ENCODE assay signal across 8 cellular contexts in the genomic region with DNA sequence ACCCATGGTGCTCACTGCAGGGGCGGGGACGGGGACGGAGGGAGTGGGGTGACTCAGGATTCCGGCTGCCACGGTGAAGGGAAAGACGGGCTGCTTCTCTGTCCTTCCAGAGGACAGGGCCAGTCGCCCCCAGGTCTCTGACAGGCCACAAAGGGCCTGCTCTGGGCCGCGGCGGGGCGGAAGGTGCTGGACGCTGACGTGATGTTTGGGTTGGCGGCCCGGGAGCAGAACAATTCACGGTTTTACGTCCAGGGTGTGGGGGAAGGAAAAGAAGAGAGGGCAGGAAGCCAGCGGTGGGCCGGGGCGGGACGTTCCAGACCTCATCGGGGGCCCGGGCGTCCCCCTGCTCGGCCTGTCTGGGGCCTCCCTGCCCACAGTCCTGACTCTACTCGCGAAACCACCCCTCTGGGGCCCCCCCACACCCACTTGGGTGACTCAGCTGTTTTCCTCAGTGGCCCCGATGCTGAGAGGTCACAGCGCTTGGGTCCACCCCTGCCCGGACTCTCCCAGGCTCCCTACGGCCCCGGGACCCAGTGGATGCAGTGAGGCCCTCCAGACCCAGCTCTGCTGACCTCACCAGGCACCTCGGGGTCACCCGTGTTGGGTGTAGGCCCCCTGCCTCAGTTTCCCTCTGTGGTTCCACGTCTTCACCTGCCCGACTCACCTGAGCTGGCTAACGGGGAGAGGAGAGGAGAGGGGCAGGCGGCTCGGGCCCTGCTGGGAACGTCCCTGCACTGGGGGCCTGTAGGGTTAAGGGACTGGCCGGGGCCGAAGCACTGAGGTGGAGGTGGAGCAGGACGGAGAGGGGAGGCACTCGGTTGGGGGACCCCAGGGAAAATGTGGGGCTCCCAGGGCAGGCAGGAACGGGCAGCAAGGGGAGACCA. TPM values are rescaled to one million over a fixed set of nuclear protein-coding genes. Genes with fewer than 3 reads are reported as not detected.
DNase-seq lines count a peak whose midpoint lies in the region; ATAC-seq, FAIRE-seq and TF ChIP-seq lines count a peak whose summit lies in the region.

No MANE protein-coding gene starts in this region.

- peaks cover 2% of the 10 kb centered on the region for H3K79me2 ChIP-seq in fibroblast of lung (ENCODE audit: control insufficient read depth, insufficient read depth, low read length)

- TF ChIP-seq CTCF in CD8-positive, alpha-beta T cell (IDR thresholded peaks at IDR 0.05) = no peak
- TF ChIP-seq CTCF in fibroblast of lung (conservative IDR thresholded peaks at IDR 0.05 in 1 of 2, IDR thresholded peaks at IDR 0.05 in 1 of 2; ENCODE audit: low read depth in 1 of 2, low read length in 2 of 2) (no peak), pancreas (IDR thresholded peaks at IDR 0.05) (no peak)

- H3K4me3 ChIP-seq in CD8-positive, alpha-beta T cell (ENCODE audit: low read depth, low read length) = peak overlapping the region; percentile 6
- peak overlapping the region in 1 of 4 experiments; percentile 49 for H3K4me3 ChIP-seq in fibroblast of lung (replicated peaks in 1 of 4; ENCODE audit: control extremely low read depth in 1 of 4, insufficient read depth in 1 of 4, low read depth in 3 of 4, low read length in 4 of 4)
- H3K4me3 ChIP-seq in pancreas = no peak overlapping the region

- H3K27ac ChIP-seq in CD8-positive, alpha-beta T cell (ENCODE audit: low read depth, low read length) = no peak overlapping the region
- H3K27ac ChIP-seq in fibroblast of lung (ENCODE audit: insufficient read depth, low read length) (peak overlapping the region; percentile 95), pancreas (peak overlapping the region in 3 of 4 donors; percentile 45 to 48 (median 46))

- ATAC-seq in CD8-positive, alpha-beta T cell = peak; percentile 52
- ATAC-seq in pancreas = peak in 3 of 4 donors; percentile 31 to 38 (median 32)
- ATAC-seq in GM21526 (IDR thresholded peaks at IDR 0.05; ENCODE audit: low FRiP score, unreplicated experiment) = no peak
- ATAC-seq in GM21529 (IDR thresholded peaks at IDR 0.05; ENCODE audit: unreplicated experiment) = no peak

- no peaks in the 10 kb centered on the region for H3K9me3 ChIP-seq in CD8-positive, alpha-beta T cell (ENCODE audit: low read length)
- H3K9me3 ChIP-seq in fibroblast of lung (ENCODE audit: control insufficient read depth, insufficient read depth, low read depth, low read length) (no peaks in the 10 kb centered on the region), pancreas (no peaks in the 10 kb centered on the region)

- no peaks in the 10 kb centered on the region for H3K27me3 Mint-ChIP-seq in CD8-positive, alpha-beta T cell (ENCODE audit: low read depth)
- H3K27me3 Mint-ChIP-seq in activated CD4-positive, alpha-beta memory T cell treated with anti-CD3 and anti-CD28 coated beads, Interleukin-2, amount 10 ng/mL, durations not matched to agents 7 days and 5 days = no peaks in the 10 kb centered on the region

- peak overlapping the region; percentile 66 for H3K9ac ChIP-seq in fibroblast of lung (ENCODE audit: insufficient read depth, low read length)

- CTCF ChIA-PET in CD8-positive, alpha-beta T cell (lab: Charles Lee) = interaction anchor here (0.9 to 8.4 kb wide), 3 partner anchors 18 to 36 kb away, joined by 3 to 160 read pairs (median 11); partner anchors contain the start of gene PIP5K1C
- CTCF ChIA-PET in activated CD4-positive, alpha-beta memory T cell treated with anti-CD3 and anti-CD28 coated beads, Interleukin-2, amount 10 ng/mL, durations not matched to agents 7 days and 5 days (lab: Charles Lee) = no interaction called here

- intact Hi-C loops in CD8-positive, alpha-beta T cell (cut with DNase I, micrococcal nuclease) = no loop called here
- intact Hi-C loops in pancreas (cut with DNase I) = loop anchor here in 1 of 3 donors (10.0 kb wide), 1 partner anchor 144 kb away; no protein-coding TSS in a partner anchor

- no peaks in the 10 kb centered on the region for H3K27me3 ChIP-seq in CD8-positive, alpha-beta T cell (ENCODE audit: insufficient read depth, low read length)
- H3K27me3 ChIP-seq in fibroblast of lung (ENCODE audit: control insufficient read depth, insufficient read depth, low read length) = no peaks in the 10 kb centered on the region
- H3K27me3 ChIP-seq in pancreas = no peaks in the 10 kb centered on the region

- no peaks in the 10 kb centered on the region for H3K9me3 Mint-ChIP-seq in CD8-positive, alpha-beta T cell
- H3K9me3 Mint-ChIP-seq in activated CD4-positive, alpha-beta memory T cell treated with anti-CD3 and anti-CD28 coated beads, Interleukin-2, amount 10 ng/mL, durations not matched to agents 7 days and 5 days = no peaks in the 10 kb centered on the region

- no peak overlapping the region for H2AFZ ChIP-seq in fibroblast of lung (ENCODE audit: low read length)

- DNase-seq in CD8-positive, alpha-beta T cell = peak in 3 of 7 experiments; percentile 26 to 54 (median 32)
- DNase-seq in activated CD4-positive, alpha-beta memory T cell treated with anti-CD3 and anti-CD28 coated beads, Interleukin-2, amount 10 ng/mL, durations not matched to agents 7 days and 5 days = peak; percentile 38
- DNase-seq in fibroblast of lung (ENCODE audit: low read depth in 2 of 2) = peak; percentile 70 to 88
- peak in 1 of 6 donors; percentile 74 for DNase-seq in pancreas
- DNase-seq in HuH-7.5 (ENCODE audit: low spot score) = no peak
- no peak for DNase-seq in DMS153 (lab: John Stamatoyannopoulos, UW)

- 79 to 83% methylated on average over 45 of the region's 45 CpGs for WGBS in pancreas, 2 donors

- no peak overlapping the region for H3K27ac Mint-ChIP-seq in CD8-positive, alpha-beta T cell
- peak overlapping the region; percentile 68 for H3K27ac Mint-ChIP-seq in activated CD4-positive, alpha-beta memory T cell treated with anti-CD3 and anti-CD28 coated beads, Interleukin-2, amount 10 ng/mL, durations not matched to agents 7 days and 5 days

- H3K4me2 ChIP-seq in fibroblast of lung (ENCODE audit: extremely low read depth, insufficient read depth, low read length) = peak overlapping the region; percentile 78

- H3K36me3 Mint-ChIP-seq in CD8-positive, alpha-beta T cell = peaks cover 9% of the 10 kb centered on the region
- H3K36me3 Mint-ChIP-seq in activated CD4-positive, alpha-beta memory T cell treated with anti-CD3 and anti-CD28 coated beads, Interleukin-2, amount 10 ng/mL, durations not matched to agents 7 days and 5 days (ENCODE audit: low read depth) = no peaks in the 10 kb centered on the region

- POLR2A ChIA-PET in CD8-positive, alpha-beta T cell (lab: Charles Lee) = interaction anchor here (1.3 kb wide), 1 partner anchor 22 kb away, joined by 3 read pairs; no protein-coding TSS in a partner anchor
- POLR2A ChIA-PET in activated CD4-positive, alpha-beta memory T cell treated with anti-CD3 and anti-CD28 coated beads, Interleukin-2, amount 10 ng/mL, durations not matched to agents 7 days and 5 days (lab: Charles Lee) = no interaction called here

- peaks cover 20% of the 10 kb centered on the region for H3K4me1 ChIP-seq in CD8-positive, alpha-beta T cell (ENCODE audit: insufficient read depth, low read length)
- peaks cover 23% of the 10 kb centered on the region for H3K4me1 ChIP-seq in fibroblast of lung (ENCODE audit: control insufficient read depth, extremely low read depth, insufficient read depth, low read length)
- H3K4me1 ChIP-seq in pancreas = no peaks in the 10 kb centered on the region

- peaks cover 25% of the 10 kb centered on the region for H3K4me1 Mint-ChIP-seq in CD8-positive, alpha-beta T cell (ENCODE audit: low read depth)
- H3K4me1 Mint-ChIP-seq in activated CD4-positive, alpha-beta memory T cell treated with anti-CD3 and anti-CD28 coated beads, Interleukin-2, amount 10 ng/mL, durations not matched to agents 7 days and 5 days = peaks cover 18% of the 10 kb centered on the region

- H4K20me1 ChIP-seq in fibroblast of lung (ENCODE audit: control insufficient read depth, extremely low read depth, insufficient read depth, low read length) = no peaks in the 10 kb centered on the region

- no peak for FAIRE-seq in pancreas (lab: Jason Lieb, UNC)

- H3K36me3 ChIP-seq in CD8-positive, alpha-beta T cell (ENCODE audit: insufficient read depth, low read length) = no peaks in the 10 kb centered on the region
- H3K36me3 ChIP-seq in fibroblast of lung (ENCODE audit: control insufficient read depth, insufficient read depth, low read length) = peaks cover 5% of the 10 kb centered on the region
- no peaks in the 10 kb centered on the region for H3K36me3 ChIP-seq in pancreas

- peak overlapping the region; percentile 65 for H3K4me3 Mint-ChIP-seq in CD8-positive, alpha-beta T cell
- H3K4me3 Mint-ChIP-seq in activated CD4-positive, alpha-beta memory T cell treated with anti-CD3 and anti-CD28 coated beads, Interleukin-2, amount 10 ng/mL, durations not matched to agents 7 days and 5 days = no peak overlapping the region

RNA-seq across cellular contexts. Expression of gene PIP5K1C, which starts 29.2 kb away (rescaled TPM):
- total RNA-seq in CD8-positive, alpha-beta T cell = 10 to 100 TPM; 11.4 to 12.2 TPM
- 10 to 100 TPM; 18.3 to 19.6 TPM for total RNA-seq in activated CD4-positive, alpha-beta memory T cell treated with anti-CD3 and anti-CD28 coated beads, Interleukin-2, amount 10 ng/mL, durations not matched to agents 7 days and 5 days
- total RNA-seq in fibroblast of lung = 11.3 and 16.7 TPM in 2 replicates
- 8.7 and 12.9 TPM in 2 replicates for polyA plus RNA-seq in fibroblast of lung
- polyA plus RNA-seq in fibroblast of lung (2012) = 31.0 and 38.1 TPM in 2 replicates
- polyA minus RNA-seq in fibroblast of lung (ENCODE audit: low replicate concordance) = 107 and 113 TPM in 2 replicates
- 10 to 100 TPM; 12.9 to 21.4 (median 14.9) TPM for total RNA-seq in pancreas
- polyA plus RNA-seq in pancreas = 10 to 100 TPM; 14.1 to 24.8 TPM

RNA-seq across cellular contexts. Expression of gene TJP3, which starts 37.1 kb away (rescaled TPM):
- 1 to 10 TPM; 3.4 to 4.6 TPM for total RNA-seq in CD8-positive, alpha-beta T cell
- 1 to 10 TPM; 1.4 to 1.7 TPM for total RNA-seq in activated CD4-positive, alpha-beta memory T cell treated with anti-CD3 and anti-CD28 coated beads, Interleukin-2, amount 10 ng/mL, durations not matched to agents 7 days and 5 days
- not detected in 2 replicates for total RNA-seq in fibroblast of lung
- polyA plus RNA-seq in fibroblast of lung = not detected in 2 replicates
- not detected in 2 replicates for polyA plus RNA-seq in fibroblast of lung (2012)
- not detected in 2 replicates for polyA minus RNA-seq in fibroblast of lung (ENCODE audit: low replicate concordance)
- total RNA-seq in pancreas = 10 to 100 TPM in 5 of 6 donors, 1 to 10 TPM in 1; 9.2 to 23.7 (median 15.1) TPM
- 10 to 100 TPM; 26.2 to 36.0 TPM for polyA plus RNA-seq in pancreas

RNA-seq across cellular contexts. Expression of gene CACTIN, which starts 44.4 kb away (rescaled TPM):
- 10 to 100 TPM; 32.5 to 33.0 TPM for total RNA-seq in CD8-positive, alpha-beta T cell
- 10 to 100 TPM; 20.5 to 21.6 TPM for total RNA-seq in activated CD4-positive, alpha-beta memory T cell treated with anti-CD3 and anti-CD28 coated beads, Interleukin-2, amount 10 ng/mL, durations not matched to agents 7 days and 5 days
- 19.7 and 20.0 TPM in 2 replicates for total RNA-seq in fibroblast of lung
- 6.7 and 9.4 TPM in 2 replicates for polyA plus RNA-seq in fibroblast of lung
- polyA plus RNA-seq in fibroblast of lung (2012) = 14.0 and 18.5 TPM in 2 replicates
- 6.6 and 15.0 TPM in 2 replicates for polyA minus RNA-seq in fibroblast of lung (ENCODE audit: low replicate concordance)
- 10 to 100 TPM in 3 of 6 donors, 1 to 10 TPM in 3; 6.8 to 14.6 (median 10.4) TPM for total RNA-seq in pancreas
- 10 to 100 TPM; 17.4 to 27.2 TPM for polyA plus RNA-seq in pancreas

Comparison
In these comparisons a context has a peak if more than half of its experiments do, and no peak if none do; other contexts are left out.
1. ATAC-seq: peak in CD8-positive, alpha-beta T cell (single experiment) and pancreas (3 of 4); none in GM21526 (single experiment) and GM21529 (single experiment).
2. DNase-seq: peak in activated CD4-positive, alpha-beta memory T cell treated with anti-CD3 and anti-CD28 coated beads, Interleukin-2, amount 10 ng/mL, durations not matched to agents 7 days and 5 days (single experiment) and fibroblast of lung (2 of 2); none in HuH-7.5 (single experiment) and DMS153 (single experiment).